In the genomic region with DNA sequence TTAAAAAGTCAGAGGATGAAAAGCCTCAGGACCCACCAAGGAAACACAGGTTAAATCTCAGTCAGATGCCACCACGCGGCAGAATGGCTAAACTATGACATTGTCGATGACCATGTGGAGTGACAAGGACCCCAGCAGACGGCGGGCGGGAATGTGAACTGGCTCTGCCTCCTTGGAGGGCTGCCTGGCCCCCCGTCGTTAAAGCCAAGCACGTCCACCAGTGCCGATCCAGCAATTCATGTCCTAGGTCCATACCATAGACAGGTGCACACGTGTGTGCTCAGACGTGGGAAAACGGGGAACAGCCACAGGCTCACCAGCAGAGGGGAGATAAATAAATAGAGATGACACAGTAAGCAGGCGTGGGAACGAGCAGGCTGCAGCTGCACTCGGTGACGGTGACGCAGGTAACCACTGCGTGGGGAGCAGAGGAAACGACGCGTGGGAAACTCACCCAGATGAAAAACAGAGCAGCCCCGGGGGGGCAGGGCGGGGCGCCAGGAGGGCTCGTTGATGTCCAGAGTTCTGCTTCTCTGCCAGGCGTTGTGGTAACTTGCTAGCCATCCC, we compare ENCODE assay signal across 8 cellular contexts. TPM values are rescaled to one million over a fixed set of nuclear protein-coding genes. Genes with fewer than 3 reads are reported as not detected.
DNase-seq lines count a peak whose midpoint lies in the region; ATAC-seq and TF ChIP-seq lines count a peak whose summit lies in the region.

No MANE protein-coding gene starts in this region.

- H3K9me3 ChIP-seq in SK-N-SH: no peaks in the 10 kb centered on the region

- no peak overlapping the region for H2BK120ac ChIP-seq in mesendoderm (ENCODE audit: low read depth, low read length)

- H2AK5ac ChIP-seq in mesendoderm (ENCODE audit: low read length): no peak overlapping the region

- 13% methylated on average over 24 of the region's 27 CpGs for WGBS in SK-N-SH (ENCODE audit: low lambda C conversion rate)
- no CpG with 5 or more reads among the region's 27 CpGs for WGBS in mesendoderm (ENCODE audit: extremely low coverage, insufficient coverage, low lambda C conversion rate)

- no peaks in the 10 kb centered on the region for H3K79me1 ChIP-seq in mesendoderm (ENCODE audit: low read length)

- TF ChIP-seq RAD21 in SK-N-SH (IDR thresholded peaks at IDR 0.05; ENCODE audit: low read length): peak; percentile 22; the same call in 1 of the 2 replicates

- H3K4ac ChIP-seq in mesendoderm (ENCODE audit: low read depth, low read length): no peak overlapping the region

- H3K18ac ChIP-seq in mesendoderm (ENCODE audit: low read length): no peak overlapping the region

- in situ Hi-C loops in KBM-7 (cut with MboI; ENCODE audit: low pct_unique_long_range_greater_than_20kb, low sequenced_read_pairs): no loop called here

- no peaks in the 10 kb centered on the region for H4K20me1 ChIP-seq in SK-N-SH (ENCODE audit: insufficient read depth)

- H3K9me2 ChIP-seq in SK-N-SH: no peaks in the 10 kb centered on the region

- no peak for TF ChIP-seq CTCF in SK-N-SH (IDR thresholded peaks at IDR 0.05)

- H3K27me3 ChIP-seq in SK-N-SH (ENCODE audit: insufficient read depth): no peaks in the 10 kb centered on the region; the same call in 1 of the 2 replicates
- no peaks in the 10 kb centered on the region for H3K27me3 ChIP-seq in mesendoderm (ENCODE audit: insufficient read depth, low read length, poor library complexity)

- H3K79me2 ChIP-seq in SK-N-SH (ENCODE audit: insufficient read depth) (no peaks in the 10 kb centered on the region), mesendoderm (ENCODE audit: control insufficient read depth, insufficient read depth, low read length) (no peaks in the 10 kb centered on the region)

- H4K5ac ChIP-seq in mesendoderm (ENCODE audit: low read length): no peak overlapping the region

- no peak overlapping the region for H2AFZ ChIP-seq in SK-N-SH (ENCODE audit: low read depth)

- DNase-seq in SK-N-SH (peak; percentile 72), retina (peak; percentile 58), hypothalamus (lab: John Stamatoyannopoulos, UW) (no peak), KBM-7 (no peak), NCI-H1105 (lab: John Stamatoyannopoulos, UW) (no peak), mesendoderm (no peak)
- DNase-seq in activated naive CD4-positive, alpha-beta T cell treated with anti-CD3 and anti-CD28 coated beads, Interleukin-2, amount 50 U/mL, for 16 hours: peak; percentile 88

- peaks cover 7 to 29% of the 10 kb centered on the region in 2 experiments; a peak in 2 of 4 replicates for H3K4me1 ChIP-seq in SK-N-SH (ENCODE audit: control insufficient read depth in 1 of 2, insufficient read depth in 2 of 2, low read depth in 1 of 2, low read length in 1 of 2)
- no peaks in the 10 kb centered on the region for H3K4me1 ChIP-seq in mesendoderm (ENCODE audit: control insufficient read depth, low read depth, low read length)

- no peak overlapping the region for H2BK5ac ChIP-seq in mesendoderm (ENCODE audit: low read length)

- H3K4me3 ChIP-seq in SK-N-SH (ENCODE audit: low read depth in 2 of 2, low read length in 1 of 2) (peak overlapping the region in 1 of 2 experiments; percentile 2; a peak in 1 of 4 replicates), mesendoderm (ENCODE audit: low read length) (no peak overlapping the region)

- no peak overlapping the region for H3K56ac ChIP-seq in mesendoderm (ENCODE audit: low read length)

- H3K9ac ChIP-seq in SK-N-SH (no peak overlapping the region), mesendoderm (ENCODE audit: low read length) (no peak overlapping the region)

- H3K27ac ChIP-seq in SK-N-SH (ENCODE audit: low read depth in 2 of 2, low read length in 1 of 2) (no peak overlapping the region), mesendoderm (ENCODE audit: low read depth, low read length) (no peak overlapping the region)

- H3K23ac ChIP-seq in mesendoderm (ENCODE audit: low read length): no peak overlapping the region

- peak; percentile 49 for ATAC-seq in GM19025 (IDR thresholded peaks at IDR 0.05; ENCODE audit: low read depth, unreplicated experiment)

- H3K36me3 ChIP-seq in SK-N-SH (replicated peaks in 1 of 2; ENCODE audit: control insufficient read depth in 1 of 2, insufficient read depth in 2 of 2, low read length in 1 of 2) (no peaks in the 10 kb centered on the region), mesendoderm (ENCODE audit: control insufficient read depth, insufficient read depth, low read length) (no peaks in the 10 kb centered on the region)

- CTCF ChIA-PET in SK-N-SH (lab: Yijun Ruan, JAX): interaction anchor here (1.1 to 5.2 kb wide), 2 partner anchors 16 to 59 kb away, joined by 4 to 25 read pairs; no protein-coding TSS in a partner anchor

- no peak overlapping the region for H4K8ac ChIP-seq in mesendoderm (ENCODE audit: low read depth, low read length)

- POLR2A ChIA-PET in SK-N-SH (lab: Yijun Ruan, JAX): no interaction called here

- H2BK15ac ChIP-seq in mesendoderm (replicated peaks; ENCODE audit: low read depth): no peak overlapping the region

- no peak for TF ChIP-seq EP300 in SK-N-SH (IDR thresholded peaks at IDR 0.05; ENCODE audit: borderline replicate concordance in 1 of 2, low read depth in 1 of 2, low read length in 1 of 2)

- H3K4me2 ChIP-seq in SK-N-SH: peak overlapping the region; percentile 19
- H3K4me2 ChIP-seq in mesendoderm (ENCODE audit: low read length): no peak overlapping the region

- no peaks in the 10 kb centered on the region for H3F3A ChIP-seq in SK-N-SH (replicated peaks; ENCODE audit: insufficient read depth)

TF ChIP-seq in SK-N-SH, 30 proteins besides CTCF, POLR2A, EP300 and RAD21:
- no peak; the same call in 1 of the 2 replicates for TF ChIP-seq SMC3 (IDR thresholded peaks at IDR 0.05; ENCODE audit: low read depth, low read length)
- peak; percentile 79 for TF ChIP-seq MXI1 (IDR thresholded peaks at IDR 0.05; ENCODE audit: low read depth, low read length)

RNA-seq across cellular contexts. Expression of a gene that starts 28.3 kb away (rescaled TPM):
- polyA plus RNA-seq in SK-N-SH (2012; rRNA removed): 4.2 and 9.5 TPM in 2 replicates
- 5.8 and 7.4 TPM in 2 replicates for polyA plus RNA-seq in SK-N-SH (2012; cell fraction: cytosol; rRNA removed)
- 16.9 and 21.5 TPM in 2 replicates for polyA plus RNA-seq in SK-N-SH (2012; cell fraction: nucleus; rRNA removed)
- 1.4 TPM for polyA plus RNA-seq in mesendoderm (2013, experiment 1 of 2)
- 1.7 TPM for polyA plus RNA-seq in mesendoderm (2013, experiment 2 of 2)

Comparison
In these comparisons a context has a peak if more than half of its experiments do, and no peak if none do; other contexts are left out.
1. DNase-seq: peak in SK-N-SH (single experiment), activated naive CD4-positive, alpha-beta T cell treated with anti-CD3 and anti-CD28 coated beads, Interleukin-2, amount 50 U/mL, for 16 hours (single experiment) and retina (single experiment); none in hypothalamus (0 of 51), KBM-7 (single experiment), NCI-H1105 (single experiment) and mesendoderm (single experiment).